15 cellular contexts compared by ENCODE assay signal in genomic region chr22:18994780-18995711, GRCh38. TPM values are rescaled to one million over a fixed set of nuclear protein-coding genes. Genes with fewer than 3 reads are reported as not detected.
DNase-seq lines count a peak whose midpoint lies in the region; ATAC-seq and TF ChIP-seq lines count a peak whose summit lies in the region.
"Had no signal": no experiment of that assay in that cellular context is flagged by ENCODE, and none has a peak within 500 bp of the region (broad histone marks: within the 10 kb centered on the region; RNA-seq: fewer than 3 reads in every experiment).

No MANE protein-coding gene starts in this region.

- H3K79me2 ChIP-seq in DND-41 (ENCODE audit: insufficient read depth, low read length) = no peaks in the 10 kb centered on the region
- H3K79me2 ChIP-seq: parathyroid adenoma had no signal

- WGBS in testis, 2 donors = 67 to 72% methylated on average over 14 to 21 of the region's 21 CpGs

- H2AFZ ChIP-seq in DND-41 (ENCODE audit: low read depth, low read length) = no peak overlapping the region
- H2AFZ ChIP-seq: parathyroid adenoma had no signal

- no peaks in the 10 kb centered on the region for H3K27me3 ChIP-seq in DND-41 (ENCODE audit: insufficient read depth, low read length, poor library complexity)
- H3K27me3 ChIP-seq in testis = no peaks in the 10 kb centered on the region

- H3K4me3 ChIP-seq in DND-41 (ENCODE audit: low read depth in 1 of 2, low read length in 2 of 2) = no peak overlapping the region
- H3K4me3 ChIP-seq in testis = no peak overlapping the region
- H3K4me3 ChIP-seq: SK-N-MC had no signal

- H3K4me2 ChIP-seq in DND-41 (ENCODE audit: insufficient read depth, low read length) = no peak overlapping the region

- H3K4me3 Mint-ChIP-seq in progenitor cell of endocrine pancreas (ENCODE audit: low read depth) = no peak overlapping the region
- H3K4me3 Mint-ChIP-seq: activated T-helper 1 cell treated with anti-CD3 and anti-CD28 coated beads, Interleukin-12 subunit alpha, Interleukin-12 subunit beta, Interleukin-2, Interleukin-4 antibody, amounts not matched to agents 30 ng/mL and 10 ng/mL and 1 ng/mL, durations not matched to agents 14 hours and 24 hours and 36 hours had no signal

- H4K20me1 ChIP-seq in DND-41 (ENCODE audit: insufficient read depth, low read length) = no peaks in the 10 kb centered on the region

- TF ChIP-seq POLR2A in testis (IDR thresholded peaks at IDR 0.05) = no peak

- TF ChIP-seq CTCF in DND-41 (IDR thresholded peaks at IDR 0.05; ENCODE audit: borderline replicate concordance, extremely low read depth, low read length, poor library complexity, severe bottlenecking) = no peak
- no peak for TF ChIP-seq CTCF in progenitor cell of endocrine pancreas (IDR thresholded peaks at IDR 0.05; ENCODE audit: unreplicated experiment)
- TF ChIP-seq CTCF in testis (IDR thresholded peaks at IDR 0.05) = no peak

- H3K9me3 ChIP-seq in DND-41 (ENCODE audit: insufficient read depth, low read length, severe bottlenecking) = no peaks in the 10 kb centered on the region
- H3K9me3 ChIP-seq in testis = no peaks in the 10 kb centered on the region

- H3K36me3 ChIP-seq in DND-41 (ENCODE audit: insufficient read depth, low read length) (no peaks in the 10 kb centered on the region), testis (ENCODE audit: low read depth, missing control alignments) (no peaks in the 10 kb centered on the region)

- H3K27ac Mint-ChIP-seq in progenitor cell of endocrine pancreas = peak overlapping the region; percentile 41
- H3K27ac Mint-ChIP-seq: activated T-helper 1 cell treated with anti-CD3 and anti-CD28 coated beads, Interleukin-12 subunit alpha, Interleukin-12 subunit beta, Interleukin-2, Interleukin-4 antibody, amounts not matched to agents 30 ng/mL and 10 ng/mL and 1 ng/mL, durations not matched to agents 14 hours and 24 hours and 36 hours had no signal

- H3K9ac ChIP-seq in DND-41 (ENCODE audit: low read depth, low read length) = no peak overlapping the region
- H3K9ac ChIP-seq: parathyroid adenoma had no signal

- H3K27me3 Mint-ChIP-seq in progenitor cell of endocrine pancreas = peaks cover 57% of the 10 kb centered on the region

- H3K4me1 Mint-ChIP-seq in progenitor cell of endocrine pancreas (ENCODE audit: low read depth) = peaks cover 8% of the 10 kb centered on the region

- intact Hi-C loops in testis (cut with DNase I; ENCODE audit: low total_unique reads) = no loop called here

- H3K4me1 ChIP-seq in DND-41 (ENCODE audit: insufficient read depth, low read length) = no peaks in the 10 kb centered on the region
- no peaks in the 10 kb centered on the region for H3K4me1 ChIP-seq in testis
- H3K4me1 ChIP-seq: foreskin keratinocyte, parathyroid adenoma had no signal

- ATAC-seq in DND-41 (ENCODE audit: insufficient read depth, low read depth) = peak; percentile 40
- peak; percentile 87 for ATAC-seq in left lobe of liver
- no peak for ATAC-seq in GM19455 (IDR thresholded peaks at IDR 0.05; ENCODE audit: unreplicated experiment)
- no peak for ATAC-seq in HG03175 (IDR thresholded peaks at IDR 0.05; ENCODE audit: unreplicated experiment)
- ATAC-seq: foreskin keratinocyte had no signal

- H3K27ac ChIP-seq in DND-41 (ENCODE audit: low read length) (no peak overlapping the region), testis (no peak overlapping the region)
- H3K27ac ChIP-seq: foreskin keratinocyte, parathyroid adenoma, SK-N-MC had no signal

- H3K36me3 Mint-ChIP-seq in progenitor cell of endocrine pancreas (ENCODE audit: insufficient read depth) = peaks cover under 1% of the 10 kb centered on the region

- no peaks in the 10 kb centered on the region for H3K9me3 Mint-ChIP-seq in progenitor cell of endocrine pancreas (ENCODE audit: low read depth)
- H3K9me3 Mint-ChIP-seq: activated T-helper 1 cell treated with anti-CD3 and anti-CD28 coated beads, Interleukin-12 subunit alpha, Interleukin-12 subunit beta, Interleukin-2, Interleukin-4 antibody, amounts not matched to agents 30 ng/mL and 10 ng/mL and 1 ng/mL, durations not matched to agents 14 hours and 24 hours and 36 hours had no signal

- no peak for DNase-seq in DND-41
- peak; percentile 78 for DNase-seq in SK-N-DZ (ENCODE audit: low spot score)
- DNase-seq in left lobe of liver (ENCODE audit: low spot score) = peak; percentile 60
- no peak for DNase-seq in progenitor cell of endocrine pancreas (ENCODE audit: low spot score, unreplicated experiment)
- no peak for DNase-seq in testis
- DNase-seq in NOMO-1 (lab: John Stamatoyannopoulos, UW; ENCODE audit: unreplicated experiment in 2 of 2) = no peak
- DNase-seq: DMS79, foreskin keratinocyte, NCI-H1436 treated with DMSO at 0.1 percent for 48 hours, NCI-H446 had no signal

RNA-seq across cellular contexts. Expression of gene PRODH, which starts 59.0 kb away (rescaled TPM):
- polyA plus RNA-seq in SK-N-DZ (2014; cell fraction: cytosol; rRNA removed) = 0.35 and 1.1 TPM in 2 replicates
- polyA plus RNA-seq in SK-N-DZ (2014; cell fraction: nucleus; rRNA removed) = 14.6 and 19.3 TPM in 2 replicates
- total RNA-seq in left lobe of liver (35.6 TPM), progenitor cell of endocrine pancreas (6.4 and 9.2 TPM in 2 replicates), testis (1 to 10 TPM; 5.6 to 7.4 TPM)
- polyA plus RNA-seq in testis (ENCODE audit: insufficient read depth, low read depth, low replicate concordance) = 3.2 TPM

Comparison
In these comparisons a context has a peak if more than half of its experiments do, and no peak if none do; other contexts are left out.
1. ATAC-seq: peak in DND-41 (single experiment) and left lobe of liver (single experiment); none in GM19455 (single experiment) and HG03175 (single experiment).
2. DNase-seq: peak in SK-N-DZ (single experiment) and left lobe of liver (single experiment); none in DND-41 (single experiment), progenitor cell of endocrine pancreas (single experiment), testis (single experiment) and NOMO-1 (0 of 2).